Comparison of ENCODE assay signal across 24 cellular contexts in genomic region chr20:34294563-34294962, GRCh38. TPM values are rescaled to one million over a fixed set of nuclear protein-coding genes. Genes with fewer than 3 reads are reported as not detected.
DNase-seq lines count a peak whose midpoint lies in the region; ATAC-seq, FAIRE-seq and TF ChIP-seq lines count a peak whose summit lies in the region.
"Had no signal": no experiment of that assay in that cellular context is flagged by ENCODE, and none has a peak within 500 bp of the region (broad histone marks: within the 10 kb centered on the region; RNA-seq: fewer than 3 reads in every experiment).

No MANE protein-coding gene starts in this region.

- no peaks in the 10 kb centered on the region for H3K27me3 ChIP-seq in H7 (ENCODE audit: control insufficient read depth, insufficient read depth, low read length)

- peaks cover 13% of the 10 kb centered on the region for H3K27me3 Mint-ChIP-seq in endothelial cell (ENCODE audit: unreplicated experiment)
- no peaks in the 10 kb centered on the region for H3K27me3 Mint-ChIP-seq in type B pancreatic cell

- peaks cover 58% of the 10 kb centered on the region for H3K36me3 ChIP-seq in H7 (replicated peaks; ENCODE audit: control insufficient read depth, insufficient read depth, low read length)
- H3K36me3 ChIP-seq in kidney (ENCODE audit: control insufficient read depth in 1 of 2, insufficient read depth in 2 of 2, low read length in 2 of 2), result peaks cover 41 to 43% of the 10 kb centered on the region in 2 donors

- intact Hi-C loops in kidney (cut with DNase I), result no loop called here

- H3K27ac Mint-ChIP-seq in endothelial cell (ENCODE audit: unreplicated experiment) (no peak overlapping the region), type B pancreatic cell (peak overlapping the region; percentile 29)
- H3K27ac Mint-ChIP-seq: CD8-positive, alpha-beta T cell; HFFc6 had no signal

- H3K4me1 ChIP-seq in kidney (ENCODE audit: control insufficient read depth in 1 of 2, insufficient read depth in 1 of 2, low read depth in 1 of 2, low read length in 2 of 2), result peaks cover 0 to 5% of the 10 kb centered on the region in 2 donors

- DNase-seq in H7 (peak; percentile 11), HuH-7.5 (ENCODE audit: low spot score) (peak; percentile 8), endothelial cell (ENCODE audit: low spot score) (no peak), type B pancreatic cell (ENCODE audit: extremely low spot score, unreplicated experiment) (no peak), kidney (no peak), DMS 273 (lab: John Stamatoyannopoulos, UW; ENCODE audit: unreplicated experiment) (no peak)
- DNase-seq: C1 segment of cervical spinal cord; Caco-2; CD8-positive, alpha-beta T cell; DMS 273 treated with DMSO at 0.1 percent for 48 hours; DMS79; EL; GDM1; GM23248; H9; HFFc6 had no signal

- H3K9me3 ChIP-seq in kidney (ENCODE audit: control insufficient read depth in 1 of 2, low read length in 2 of 2), result no peaks in the 10 kb centered on the region
- H3K9me3 ChIP-seq: Caco-2 had no signal

- FAIRE-seq in kidney (lab: Jason Lieb, UNC), result no peak
- FAIRE-seq: GM12878, GM19239, H1 had no signal

- H3K27ac ChIP-seq in kidney (ENCODE audit: low read depth in 2 of 2, low read length in 2 of 2), result no peak overlapping the region
- H3K27ac ChIP-seq: GM23248 had no signal

- peaks cover 54% of the 10 kb centered on the region for H3K36me3 Mint-ChIP-seq in endothelial cell (ENCODE audit: low read depth, unreplicated experiment)
- peaks cover 43% of the 10 kb centered on the region for H3K36me3 Mint-ChIP-seq in type B pancreatic cell

- H3K4me3 ChIP-seq in H7 (ENCODE audit: insufficient read depth, low read depth, low read length) (no peak overlapping the region), kidney (ENCODE audit: low read length in 2 of 2) (no peak overlapping the region)
- H3K4me3 ChIP-seq: GM12878, GM23248 had no signal

- no peak for TF ChIP-seq CTCF in endothelial cell (IDR thresholded peaks at IDR 0.05; ENCODE audit: unreplicated experiment)
- no peak for TF ChIP-seq CTCF in type B pancreatic cell (conservative IDR thresholded peaks at IDR 0.05)
- TF ChIP-seq CTCF in kidney (IDR thresholded peaks at IDR 0.05; ENCODE audit: borderline replicate concordance, extremely low read depth, insufficient read depth), result no peak

- peak overlapping the region; percentile 29 for H3K4me3 Mint-ChIP-seq in endothelial cell (ENCODE audit: unreplicated experiment)
- H3K4me3 Mint-ChIP-seq in type B pancreatic cell, result no peak overlapping the region
- H3K4me3 Mint-ChIP-seq: CD8-positive, alpha-beta T cell; H9; HFFc6 had no signal

- H3K4me1 Mint-ChIP-seq in endothelial cell (ENCODE audit: unreplicated experiment), result peaks cover 18% of the 10 kb centered on the region
- H3K4me1 Mint-ChIP-seq in type B pancreatic cell (ENCODE audit: unreplicated experiment), result peaks cover 13% of the 10 kb centered on the region

- H3K9me3 Mint-ChIP-seq in endothelial cell (ENCODE audit: unreplicated experiment) (no peaks in the 10 kb centered on the region), type B pancreatic cell (no peaks in the 10 kb centered on the region)
- H3K9me3 Mint-ChIP-seq: CD8-positive, alpha-beta T cell; H9; HFFc6 had no signal

- H3K9ac ChIP-seq in kidney (ENCODE audit: low read length in 2 of 2), result no peak overlapping the region
- H3K9ac ChIP-seq: GM23248 had no signal

- ATAC-seq in HG02798 (IDR thresholded peaks at IDR 0.05; ENCODE audit: poor library complexity, unreplicated experiment), result no peak
- ATAC-seq: CD8-positive, alpha-beta T cell; GM12878; HCT116 had no signal

RNA-seq across cellular contexts. Expression of gene AHCY, which starts 8.6 kb away (rescaled TPM):
- total RNA-seq in H7 (2014; rRNA removed; shearing (Covaris generic)), result 331 and 361 TPM in 2 replicates
- 165 TPM for total RNA-seq in endothelial cell (ENCODE audit: unreplicated experiment)
- 242 and 342 TPM in 2 replicates for total RNA-seq in type B pancreatic cell (ENCODE audit: low replicate concordance)
- total RNA-seq in kidney, result 70.3 TPM
- 144 TPM for polyA plus RNA-seq in kidney (ENCODE audit: insufficient read depth, low read depth, low replicate concordance)

RNA-seq across cellular contexts. Expression of gene ASIP, which starts 53.3 kb away (rescaled TPM):
- not detected in 2 replicates for total RNA-seq in H7 (2014; rRNA removed; shearing (Covaris generic))
- total RNA-seq in endothelial cell (ENCODE audit: unreplicated experiment), result not detected
- 1.1 TPM in 1 of 2 replicates, not detected in the other for total RNA-seq in type B pancreatic cell (ENCODE audit: low replicate concordance)
- total RNA-seq in kidney, result not detected
- 0.84 TPM for polyA plus RNA-seq in kidney (ENCODE audit: insufficient read depth, low read depth, low replicate concordance)
- total RNA-seq: A172; A673; Caco-2; CD8-positive, alpha-beta T cell; GM12878; GM23248; H1; H9; HFFc6 had no signal
- polyA plus RNA-seq: BJ, GM23248, H1 had no signal

Comparison
In these comparisons a context has a peak if more than half of its experiments do, and no peak if none do; other contexts are left out.
1. DNase-seq: peak in H7 (single experiment) and HuH-7.5 (single experiment); none in endothelial cell (single experiment), type B pancreatic cell (single experiment), kidney (single experiment) and DMS 273 (single experiment).